ENCODE assay signal across 8 cellular contexts in the genomic region with DNA sequence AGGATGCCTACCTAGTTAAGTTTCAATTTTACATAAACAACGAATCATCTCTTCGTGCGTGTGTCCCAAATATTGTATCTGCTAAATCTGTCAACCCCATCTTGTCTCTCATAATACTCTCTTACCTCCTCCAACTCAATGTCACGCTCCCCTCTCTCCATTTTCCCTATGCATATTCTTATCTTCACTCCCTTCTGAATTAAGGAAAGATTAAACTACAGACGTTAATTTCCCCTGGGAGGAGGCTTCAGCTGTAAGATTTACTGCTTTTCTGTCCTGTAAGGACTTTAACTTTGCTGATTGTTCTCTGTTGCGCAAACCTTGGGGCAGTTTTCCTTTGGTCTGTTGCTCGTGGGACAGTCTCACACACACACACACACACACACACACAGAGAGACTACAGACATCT. TPM values are rescaled to one million over a fixed set of nuclear protein-coding genes. Genes with fewer than 3 reads are reported as not detected.
DNase-seq lines count a peak whose midpoint lies in the region; ATAC-seq and TF ChIP-seq lines count a peak whose summit lies in the region.

No MANE protein-coding gene starts in this region.

- no peaks in the 10 kb centered on the region for H4K20me1 ChIP-seq in DOHH2 (ENCODE audit: control insufficient read depth, insufficient read depth, low read depth, low read length)

- H3K4me1 ChIP-seq in DOHH2 (ENCODE audit: control insufficient read depth, low read length), result peaks cover 16% of the 10 kb centered on the region

- CTCF ChIA-PET in activated CD4-positive, alpha-beta memory T cell treated with anti-CD3 and anti-CD28 coated beads, Interleukin-2, amount 10 ng/mL, durations not matched to agents 7 days and 5 days (lab: Charles Lee), result interaction anchor here (0.9 to 1.1 kb wide), 2 partner anchors 9 to 232 kb away, joined by 3 read pairs; no protein-coding TSS in a partner anchor
- CTCF ChIA-PET in RWPE1 (lab: Yijun Ruan, JAX), result no interaction called here

- no peaks in the 10 kb centered on the region for H3F3A ChIP-seq in DOHH2 (ENCODE audit: control insufficient read depth, insufficient read depth)

- no peaks in the 10 kb centered on the region for H3K36me3 Mint-ChIP-seq in activated CD4-positive, alpha-beta memory T cell treated with anti-CD3 and anti-CD28 coated beads, Interleukin-2, amount 10 ng/mL, durations not matched to agents 7 days and 5 days (ENCODE audit: low read depth)
- H3K36me3 Mint-ChIP-seq in progenitor cell of endocrine pancreas (ENCODE audit: insufficient read depth), result no peaks in the 10 kb centered on the region

- peak overlapping the region; percentile 94 for H3K4me3 ChIP-seq in DOHH2 (ENCODE audit: low read length)

- H3K9me2 ChIP-seq in DOHH2 (replicated peaks; ENCODE audit: control insufficient read depth, low read length), result no peaks in the 10 kb centered on the region

- peak overlapping the region; percentile 80 for H3K4me2 ChIP-seq in DOHH2 (ENCODE audit: low read length)

- no peaks in the 10 kb centered on the region for H3K9me3 Mint-ChIP-seq in activated CD4-positive, alpha-beta memory T cell treated with anti-CD3 and anti-CD28 coated beads, Interleukin-2, amount 10 ng/mL, durations not matched to agents 7 days and 5 days
- H3K9me3 Mint-ChIP-seq in progenitor cell of endocrine pancreas (ENCODE audit: low read depth), result peaks cover 14% of the 10 kb centered on the region

- H3K9me3 ChIP-seq in DOHH2 (ENCODE audit: control insufficient read depth, insufficient read depth, low read length), result no peaks in the 10 kb centered on the region

- H3K27ac ChIP-seq in DOHH2 (ENCODE audit: low read depth, low read length) (peak overlapping the region; percentile 59), RWPE1 (no peak overlapping the region)

- H3K4me1 Mint-ChIP-seq in activated CD4-positive, alpha-beta memory T cell treated with anti-CD3 and anti-CD28 coated beads, Interleukin-2, amount 10 ng/mL, durations not matched to agents 7 days and 5 days, result peaks cover 25% of the 10 kb centered on the region
- H3K4me1 Mint-ChIP-seq in progenitor cell of endocrine pancreas (ENCODE audit: low read depth), result peaks cover 10% of the 10 kb centered on the region

- peak overlapping the region; percentile 85 for H3K4me3 Mint-ChIP-seq in activated CD4-positive, alpha-beta memory T cell treated with anti-CD3 and anti-CD28 coated beads, Interleukin-2, amount 10 ng/mL, durations not matched to agents 7 days and 5 days
- peak overlapping the region; percentile 89 for H3K4me3 Mint-ChIP-seq in progenitor cell of endocrine pancreas (ENCODE audit: low read depth)

- peaks cover 45% of the 10 kb centered on the region for H3K79me2 ChIP-seq in DOHH2 (ENCODE audit: control insufficient read depth, low read length)

- H3K36me3 ChIP-seq in DOHH2 (ENCODE audit: control insufficient read depth, low read length), result no peaks in the 10 kb centered on the region

- H3K27me3 ChIP-seq in DOHH2 (ENCODE audit: control insufficient read depth, low read length), result no peaks in the 10 kb centered on the region

- peak overlapping the region; percentile 74 for H3K27ac Mint-ChIP-seq in activated CD4-positive, alpha-beta memory T cell treated with anti-CD3 and anti-CD28 coated beads, Interleukin-2, amount 10 ng/mL, durations not matched to agents 7 days and 5 days
- peak overlapping the region; percentile 98 for H3K27ac Mint-ChIP-seq in progenitor cell of endocrine pancreas

- no peaks in the 10 kb centered on the region for H3K27me3 Mint-ChIP-seq in activated CD4-positive, alpha-beta memory T cell treated with anti-CD3 and anti-CD28 coated beads, Interleukin-2, amount 10 ng/mL, durations not matched to agents 7 days and 5 days
- no peaks in the 10 kb centered on the region for H3K27me3 Mint-ChIP-seq in progenitor cell of endocrine pancreas

- no peak for DNase-seq in activated CD4-positive, alpha-beta memory T cell treated with anti-CD3 and anti-CD28 coated beads, Interleukin-2, amount 10 ng/mL, durations not matched to agents 7 days and 5 days
- peak; percentile 3 for DNase-seq in germinal center (ENCODE audit: low spot score)
- DNase-seq in progenitor cell of endocrine pancreas (ENCODE audit: low spot score, unreplicated experiment), result no peak
- DNase-seq in NCI-H1436 (lab: John Stamatoyannopoulos, UW), result no peak
- DNase-seq in stimulated activated CD4-positive, alpha-beta T cell treated with anti-CD3 and anti-CD28 coated beads, Interleukin-12 subunit alpha, Interleukin-12 subunit beta, amount 100 ng/mL, for 4 hours, result no peak
- no peak for DNase-seq in RWPE1 (ENCODE audit: low spot score)

- POLR2A ChIA-PET in activated CD4-positive, alpha-beta memory T cell treated with anti-CD3 and anti-CD28 coated beads, Interleukin-2, amount 10 ng/mL, durations not matched to agents 7 days and 5 days (lab: Charles Lee), result interaction anchor here (1.2 to 1.3 kb wide), 2 partner anchors 542 to 991 kb away, joined by 3 read pairs; no protein-coding TSS in a partner anchor
- POLR2A ChIA-PET in RWPE1 (lab: Yijun Ruan, JAX; ENCODE audit: low non-redundant PET), result no interaction called here

- TF ChIP-seq CTCF in DOHH2 (IDR thresholded peaks at IDR 0.05; ENCODE audit: low read depth, low read length, poor library complexity, severe bottlenecking) (no peak), progenitor cell of endocrine pancreas (IDR thresholded peaks at IDR 0.05; ENCODE audit: unreplicated experiment) (no peak), RWPE1 (conservative IDR thresholded peaks at IDR 0.05; ENCODE audit: low read depth) (no peak)

- peak; percentile 31 for ATAC-seq in HG02943 (IDR thresholded peaks at IDR 0.05; ENCODE audit: low read depth, unreplicated experiment)

RNA-seq across cellular contexts. Expression of gene ABCB7, which starts 0.5 kb away (rescaled TPM):
- 10 to 100 TPM; 25.9 to 27.3 TPM for total RNA-seq in activated CD4-positive, alpha-beta memory T cell treated with anti-CD3 and anti-CD28 coated beads, Interleukin-2, amount 10 ng/mL, durations not matched to agents 7 days and 5 days
- 37.0 and 40.0 TPM in 2 replicates for total RNA-seq in progenitor cell of endocrine pancreas
